Comparison of ENCODE assay signal across 27 cellular contexts in the genomic region with DNA sequence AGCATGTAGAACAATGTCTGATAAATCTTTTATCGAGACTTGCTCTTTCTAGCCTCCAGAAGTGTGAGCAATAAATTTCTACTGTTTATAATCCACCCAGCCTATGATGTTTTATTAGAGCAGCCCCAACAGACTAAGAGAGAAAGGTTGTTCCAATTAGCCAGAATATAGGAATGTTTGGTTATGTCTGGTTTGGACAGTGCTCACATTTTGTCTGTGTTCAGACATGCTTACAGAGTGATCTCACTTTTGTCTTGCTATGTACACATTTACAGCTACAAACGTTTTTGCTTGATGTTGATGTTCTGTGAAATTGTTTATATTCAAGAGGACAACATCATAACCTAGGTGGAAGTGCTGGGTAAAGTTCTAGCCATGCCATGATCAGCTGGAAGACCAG. TPM values are rescaled to one million over a fixed set of nuclear protein-coding genes. Genes with fewer than 3 reads are reported as not detected.
DNase-seq lines count a peak whose midpoint lies in the region; ATAC-seq, FAIRE-seq and TF ChIP-seq lines count a peak whose summit lies in the region.
"Had no signal": no experiment of that assay in that cellular context is flagged by ENCODE, and none has a peak within 500 bp of the region (broad histone marks: within the 10 kb centered on the region; RNA-seq: fewer than 3 reads in every experiment).

No MANE protein-coding gene starts in this region.

- no peak for TF ChIP-seq POLR2A in GM12891 (IDR thresholded peaks at IDR 0.05; ENCODE audit: low read depth, low read length)
- no peak for TF ChIP-seq POLR2A in IMR-90 (IDR thresholded peaks at IDR 0.05; ENCODE audit: low read depth, low read length)

- no peak overlapping the region for H3K23ac ChIP-seq in IMR-90 (ENCODE audit: low read depth, low read length)

- no peaks in the 10 kb centered on the region for H3K9me1 ChIP-seq in IMR-90 (ENCODE audit: insufficient read depth, low read length)

- dilution Hi-C loops in IMR-90 (cut with HindIII; ENCODE audit: low sequenced_read_pairs, unreplicated experiment): no loop called here

- H3K4me3 ChIP-seq in IMR-90 (ENCODE audit: insufficient read depth, low read depth, low read length) (no peak overlapping the region), epithelial cell of esophagus (ENCODE audit: low read length) (no peak overlapping the region)
- H3K4me3 ChIP-seq: A549, GM12878, GM23248 had no signal

- H3K4me2 ChIP-seq in IMR-90 (ENCODE audit: low read depth, low read length): no peak overlapping the region
- H3K4me2 ChIP-seq: A549; BLaER1 treated with 17β-estradiol and CSF1 and Interleukin-3, amounts not matched to agents 10 nM and 100 nM had no signal

- H3K18ac ChIP-seq in IMR-90 (ENCODE audit: low read depth, low read length): no peak overlapping the region

- no peak overlapping the region for H4K5ac ChIP-seq in IMR-90 (ENCODE audit: low read depth, low read length)

- no peak overlapping the region for H2AK9ac ChIP-seq in IMR-90 (replicated peaks; ENCODE audit: low read depth, low read length, poor library complexity)

- H4K91ac ChIP-seq in IMR-90 (ENCODE audit: insufficient read depth, low read depth, low read length): no peak overlapping the region

- CTCF ChIA-PET in IMR-90 (lab: Yijun Ruan, JAX): interaction anchor here (0.6 to 1.0 kb wide), 2 partner anchors 12 to 292 kb away, joined by 3 read pairs; no protein-coding TSS in a partner anchor

- WGBS in IMR-90 (ENCODE audit: extremely low coverage in 2 of 2, insufficient read length in 1 of 2), 2 experiments: no CpG with 5 or more reads among the region's 2 CpGs

- no peaks in the 10 kb centered on the region for H3K36me3 ChIP-seq in IMR-90 (ENCODE audit: control insufficient read depth, insufficient read depth, low read length)
- H3K36me3 ChIP-seq: BE2C had no signal

- peaks cover 2% of the 10 kb centered on the region for H3K27me3 ChIP-seq in IMR-90 (ENCODE audit: control insufficient read depth, insufficient read depth, low read length)
- no peaks in the 10 kb centered on the region for H3K27me3 ChIP-seq in foreskin keratinocyte
- H3K27me3 ChIP-seq: BLaER1 treated with 17β-estradiol and CSF1 and Interleukin-3, amounts not matched to agents 10 nM and 100 nM had no signal

- H2BK5ac ChIP-seq in IMR-90 (ENCODE audit: low read depth, low read length, poor library complexity, severe bottlenecking): no peak overlapping the region

- H2AK5ac ChIP-seq in IMR-90 (ENCODE audit: low read depth, low read length): no peak overlapping the region

- H3K4ac ChIP-seq in IMR-90 (ENCODE audit: low read depth, low read length): no peak overlapping the region

- H2BK20ac ChIP-seq in IMR-90 (ENCODE audit: low read depth, low read length): no peak overlapping the region

- no peak overlapping the region for H3K27ac ChIP-seq in IMR-90 (ENCODE audit: insufficient read depth, low read length)
- H3K27ac ChIP-seq in foreskin keratinocyte: no peak overlapping the region
- H3K27ac ChIP-seq: A549; BLaER1 treated with 17β-estradiol and CSF1 and Interleukin-3, amounts not matched to agents 10 nM and 100 nM; GM23248 had no signal

- H2AFZ ChIP-seq in IMR-90 (replicated peaks; ENCODE audit: low read length, poor library complexity): no peak overlapping the region
- H2AFZ ChIP-seq: GM23248 had no signal

- H3K9ac ChIP-seq in IMR-90 (ENCODE audit: low read depth, low read length): no peak overlapping the region
- H3K9ac ChIP-seq: BLaER1 treated with 17β-estradiol and CSF1 and Interleukin-3, amounts not matched to agents 10 nM and 100 nM; GM23248 had no signal

- H2BK120ac ChIP-seq in IMR-90 (ENCODE audit: low read depth, low read length): no peak overlapping the region

- H4K8ac ChIP-seq in IMR-90 (ENCODE audit: low read depth in 2 of 2, low read length in 2 of 2): no peak overlapping the region

- H3K14ac ChIP-seq in IMR-90 (replicated peaks; ENCODE audit: low read depth, low read length): no peak overlapping the region

- H3K9me3 ChIP-seq in IMR-90 (ENCODE audit: control insufficient read depth, insufficient read depth, low read length): peaks cover 3% of the 10 kb centered on the region; the same call in 1 of the 2 replicates
- H3K9me3 ChIP-seq: A549, BE2C had no signal

- TF ChIP-seq RAD21 in IMR-90 (IDR thresholded peaks at IDR 0.05; ENCODE audit: low read length): no peak

- in situ Hi-C loops in IMR-90 (cut with MboI; ENCODE audit: low sequenced_read_pairs): loop anchor here (25.0 kb wide), 1 partner anchor 700 kb away; no protein-coding TSS in a partner anchor

- intact Hi-C loops in IMR-90 (cut with micrococcal nuclease): no loop called here

- H3K4me1 ChIP-seq in IMR-90 (ENCODE audit: control insufficient read depth, insufficient read depth, low read length): 0 out of 2 replicates have a peak, but pooled peaks cover 1% of the 10 kb centered on the region
- peaks cover 7% of the 10 kb centered on the region for H3K4me1 ChIP-seq in foreskin keratinocyte
- H3K4me1 ChIP-seq: A549, BE2C had no signal

- H4K20me1 ChIP-seq in IMR-90 (ENCODE audit: insufficient read depth, low read length): no peaks in the 10 kb centered on the region
- H4K20me1 ChIP-seq: BLaER1 treated with 17β-estradiol and CSF1 and Interleukin-3, amounts not matched to agents 10 nM and 100 nM had no signal

- peak; percentile 62 for ATAC-seq in IMR-90 (ENCODE audit: low read depth)
- peak; percentile 70 for ATAC-seq in foreskin keratinocyte
- ATAC-seq: A549, GM12878, HCT116 had no signal

- FAIRE-seq in GM12891 (lab: Jason Lieb, UNC): peak; percentile 51
- FAIRE-seq: A549, D721Med, GM12878, GM18507 had no signal

- BruUV-seq in IMR-90 (replicated peaks; lab: Mats Ljungman, UMichigan): no TSS peak

- H3K56ac ChIP-seq in IMR-90 (ENCODE audit: extremely low read depth, insufficient read depth, low read length): no peak overlapping the region

- no peaks in the 10 kb centered on the region for H3K79me1 ChIP-seq in IMR-90 (ENCODE audit: low read depth in 1 of 2, low read length in 2 of 2)

- TF ChIP-seq CTCF in IMR-90 (conservative IDR thresholded peaks at IDR 0.05; ENCODE audit: low read depth, low read length): no peak
- no peak for TF ChIP-seq CTCF in epithelial cell of esophagus (IDR thresholded peaks at IDR 0.05; ENCODE audit: insufficient read depth, low read depth, low read length, missing control alignments)
- TF ChIP-seq CTCF in foreskin keratinocyte (conservative IDR thresholded peaks at IDR 0.05): peak; percentile 7

- POLR2A ChIA-PET in IMR-90 (lab: Charles Lee; ENCODE audit: unreplicated experiment): no interaction called here

- DNase-seq in GM12891 (ENCODE audit: insufficient read length, low spot score) (no peak), IMR-90 (peak; percentile 28), epithelial cell of esophagus (ENCODE audit: low read depth) (peak; percentile 76), foreskin keratinocyte (peak; percentile 88 to 91), NCI-H526 treated with DMSO at 0.1 percent for 48 hours (lab: John Stamatoyannopoulos, UW) (no peak), retina (no peak), NCI-H1436 treated with DMSO at 0.1 percent for 48 hours (lab: John Stamatoyannopoulos, UW) (no peak)
- DNase-seq: 8988T; ACHN; AML-193; BE2C; CD4-positive, alpha-beta T cell; CD8-positive, alpha-beta memory T cell; DMS 273 treated with DMSO at 0.1 percent for 48 hours; DMS79; EL; GDM1; GM23248; H9 had no signal

- H2BK15ac ChIP-seq in IMR-90 (ENCODE audit: low read depth, low read length): no peak overlapping the region

TF ChIP-seq in GM12891, 5 proteins besides CTCF, POLR2A, EP300 and RAD21:
- TF ChIP-seq PAX5 (IDR thresholded peaks at IDR 0.05; ENCODE audit: insufficient read depth, low read length, severe bottlenecking) (no peak), POLR2AphosphoS5 (IDR thresholded peaks at IDR 0.05; ENCODE audit: low read depth, low read length) (no peak), SPI1 (IDR thresholded peaks at IDR 0.05; ENCODE audit: low read depth, low read length) (no peak), POU2F2 (IDR thresholded peaks at IDR 0.05; ENCODE audit: low read depth, low read length) (no peak), TAF1 (IDR thresholded peaks at IDR 0.05; ENCODE audit: low read depth, low read length) (no peak)

TF ChIP-seq in IMR-90, 13 proteins besides CTCF, POLR2A, EP300 and RAD21 (continues in another document):
- TF ChIP-seq CEBPB (IDR thresholded peaks at IDR 0.05; ENCODE audit: low read depth, low read length): no peak
- TF ChIP-seq MAFK (IDR thresholded peaks at IDR 0.05; ENCODE audit: low read depth, low read length): no peak
- no peak for TF ChIP-seq RCOR1 (IDR thresholded peaks at IDR 0.05; ENCODE audit: insufficient replicate concordance, low read length)
- TF ChIP-seq SMC3 (IDR thresholded peaks at IDR 0.05; ENCODE audit: low read depth, low read length): no peak
- no peak for TF ChIP-seq CHD1 (IDR thresholded peaks at IDR 0.05; ENCODE audit: low read depth, low read length)
- TF ChIP-seq, protein P1, sequence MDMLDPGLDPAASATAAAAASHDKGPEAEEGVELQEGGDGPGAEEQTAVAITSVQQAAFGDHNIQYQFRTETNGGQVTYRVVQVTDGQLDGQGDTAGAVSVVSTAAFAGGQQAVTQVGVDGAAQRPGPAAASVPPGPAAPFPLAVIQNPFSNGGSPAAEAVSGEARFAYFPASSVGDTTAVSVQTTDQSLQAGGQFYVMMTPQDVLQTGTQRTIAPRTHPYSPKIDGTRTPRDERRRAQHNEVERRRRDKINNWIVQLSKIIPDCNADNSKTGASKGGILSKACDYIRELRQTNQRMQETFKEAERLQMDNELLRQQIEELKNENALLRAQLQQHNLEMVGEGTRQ (IDR thresholded peaks at IDR 0.05; ENCODE audit: low read depth, low read length): no peak
- no peak for TF ChIP-seq MAZ (IDR thresholded peaks at IDR 0.05; ENCODE audit: borderline replicate concordance, low read depth, low read length)
- TF ChIP-seq BHLHE40 (IDR thresholded peaks at IDR 0.05; ENCODE audit: low read depth, low read length): no peak
- no peak for TF ChIP-seq RFX5 (IDR thresholded peaks at IDR 0.05; ENCODE audit: low read depth, low read length)
- no peak for TF ChIP-seq MXI1 (IDR thresholded peaks at IDR 0.05; ENCODE audit: borderline replicate concordance, low read depth, low read length)

RNA-seq across cellular contexts. Expression of a gene that starts 18.0 kb away (rescaled TPM):
- 7.7 TPM for polyA plus RNA-seq in GM12891 (2012; ENCODE audit: low read depth, missing spikeins)
- 12.7 and 15.0 TPM in 2 replicates for total RNA-seq in IMR-90 (2012; rRNA removed)
- 14.6 and 15.0 TPM in 2 replicates for polyA plus RNA-seq in IMR-90 (2012; rRNA removed)
- 13.6 and 18.5 TPM in 2 replicates for polyA plus RNA-seq in IMR-90 (2012; cell fraction: cytosol; rRNA removed)
- 21.0 and 37.0 TPM in 2 replicates for polyA plus RNA-seq in IMR-90 (2012; cell fraction: nucleus; rRNA removed; ENCODE audit: low replicate concordance)
- 11.4 and 13.7 TPM in 2 replicates for total RNA-seq in foreskin keratinocyte
- polyA plus RNA-seq in foreskin keratinocyte: 9.8 and 11.5 TPM in 2 replicates

RNA-seq across cellular contexts. Expression of a gene that starts 48.9 kb away (rescaled TPM):
- 0.18 TPM for polyA plus RNA-seq in GM12891 (2012; ENCODE audit: low read depth, missing spikeins)
- not detected in 2 replicates for total RNA-seq in IMR-90 (2012; rRNA removed)
- polyA plus RNA-seq in IMR-90 (2012; rRNA removed): not detected in 2 replicates
- polyA plus RNA-seq in IMR-90 (2012; cell fraction: cytosol; rRNA removed): not detected in 2 replicates
- not detected in 2 replicates for polyA plus RNA-seq in IMR-90 (2012; cell fraction: nucleus; rRNA removed; ENCODE audit: low replicate concordance)
- not detected in 2 replicates for total RNA-seq in foreskin keratinocyte
- not detected in 2 replicates for polyA plus RNA-seq in foreskin keratinocyte
- total RNA-seq: CD4-positive, alpha-beta T cell; CD8-positive, alpha-beta memory T cell; GM23248; H4; H9 had no signal
- polyA plus RNA-seq: A549; CD14-positive monocyte; CD8-positive, alpha-beta memory T cell; GM23248 had no signal

Comparison
In these comparisons a context has a peak if more than half of its experiments do, and no peak if none do; other contexts are left out.
1. DNase-seq: peak in IMR-90 (single experiment), epithelial cell of esophagus (single experiment) and foreskin keratinocyte (2 of 2); none in GM12891 (single experiment), NCI-H526 treated with DMSO at 0.1 percent for 48 hours (single experiment), retina (single experiment) and NCI-H1436 treated with DMSO at 0.1 percent for 48 hours (single experiment).